ENCODE assay signal across 17 cellular contexts in genomic region chr22:46165975-46166374, GRCh38.
"Had no signal": no experiment of that assay in that cellular context is flagged by ENCODE, and none has a peak within 500 bp of the region (broad histone marks: within the 10 kb centered on the region; RNA-seq: fewer than 3 reads in every experiment).

No MANE protein-coding gene starts in this region.

- H3K4me1 Mint-ChIP-seq: neural progenitor cell had no signal

- H3K27ac Mint-ChIP-seq: activated CD4-positive, alpha-beta T cell treated with anti-CD3 and anti-CD28 coated beads, Interleukin-2, amount 10 ng/mL, durations not matched to agents 7 days and 5 days; activated CD8-positive, alpha-beta memory T cell treated with anti-CD3 and anti-CD28 coated beads, Interleukin-2, amount 10 ng/mL, durations not matched to agents 7 days and 5 days; activated CD8-positive, alpha-beta T cell treated with anti-CD3 and anti-CD28 coated beads for 36 hours; activated naive CD4-positive, alpha-beta T cell treated with anti-CD3 and anti-CD28 coated beads, Interleukin-2, amount 10 ng/mL, durations not matched to agents 7 days and 5 days; mesothelial cell of epicardium; neural progenitor cell; stimulated activated naive B cell treated with anti-CD40 and anti-IgM and Interleukin-4, amounts not matched to agents 10 μg/mL and 1 μg/mL and 100 μg/mL, for 72 hours had no signal

- DNase-seq: activated CD4-positive, alpha-beta T cell treated with anti-CD3 and anti-CD28 coated beads, Interleukin-2, amount 10 ng/mL, durations not matched to agents 7 days and 5 days; activated CD8-positive, alpha-beta memory T cell treated with anti-CD3 and anti-CD28 coated beads, Interleukin-2, amount 10 ng/mL, durations not matched to agents 7 days and 5 days; activated CD8-positive, alpha-beta T cell treated with anti-CD3 and anti-CD28 coated beads for 36 hours; activated effector memory CD4-positive, alpha-beta T cell treated with anti-CD3 and anti-CD28 coated beads, Interleukin-2, amount 50 U/mL, for 16 hours; activated naive CD4-positive, alpha-beta T cell treated with anti-CD3 and anti-CD28 coated beads, Interleukin-2, amount 10 ng/mL, durations not matched to agents 7 days and 5 days; activated T-cell treated with anti-CD3 and anti-CD28 coated beads for 4 hours; cerebellar nuclear complex; left ventricle myocardium inferior; naive thymus-derived CD8-positive, alpha-beta T cell; sigmoid colon; stimulated activated CD4-positive, alpha-beta T cell treated with anti-CD3 and anti-CD28 coated beads, Interleukin-2, amount 100 ng/mL, for 48 hours; stimulated activated CD8-positive, alpha-beta memory T cell treated with anti-CD3 and anti-CD28 coated beads, Interleukin-4, amount 100 ng/mL, for 48 hours; stimulated activated naive B cell treated with anti-CD40 and anti-IgM and Interleukin-4, amounts not matched to agents 10 μg/mL and 1 μg/mL and 100 μg/mL, for 72 hours had no signal

- H3K4me1 ChIP-seq: neural progenitor cell had no signal

- ATAC-seq: activated CD4-positive, CD25-positive, alpha-beta regulatory T cell treated with anti-CD3 and anti-CD28 coated beads, Interleukin-2, amount 50 U/mL, for 24 hours; activated CD8-positive, alpha-beta memory T cell treated with anti-CD3 and anti-CD28 coated beads, Interleukin-2, amount 10 ng/mL, durations not matched to agents 7 days and 5 days; activated CD8-positive, alpha-beta T cell treated with anti-CD3 and anti-CD28 coated beads for 36 hours; naive thymus-derived CD8-positive, alpha-beta T cell; stimulated activated naive B cell treated with anti-CD40 and anti-IgM and Interleukin-4, amounts not matched to agents 10 μg/mL and 1 μg/mL and 100 μg/mL, for 72 hours had no signal

- H3K36me3 ChIP-seq: neural progenitor cell, sigmoid colon had no signal

- H3K9me3 Mint-ChIP-seq: activated CD4-positive, alpha-beta T cell treated with anti-CD3 and anti-CD28 coated beads, Interleukin-2, amount 10 ng/mL, durations not matched to agents 7 days and 5 days; activated CD8-positive, alpha-beta T cell treated with anti-CD3 and anti-CD28 coated beads for 36 hours; activated naive CD4-positive, alpha-beta T cell treated with anti-CD3 and anti-CD28 coated beads, Interleukin-2, amount 10 ng/mL, durations not matched to agents 7 days and 5 days; naive thymus-derived CD8-positive, alpha-beta T cell; stimulated activated naive B cell treated with anti-CD40 and anti-IgM and Interleukin-4, amounts not matched to agents 10 μg/mL and 1 μg/mL and 100 μg/mL, for 72 hours had no signal

- H3K4me3 ChIP-seq: coronary artery, left ventricle myocardium inferior, neural progenitor cell, sigmoid colon had no signal

- H3K36me3 Mint-ChIP-seq: mesothelial cell of epicardium, neural progenitor cell had no signal

- H3K27me3 Mint-ChIP-seq: activated CD4-positive, alpha-beta T cell treated with anti-CD3 and anti-CD28 coated beads, Interleukin-2, amount 10 ng/mL, durations not matched to agents 7 days and 5 days; activated CD8-positive, alpha-beta memory T cell treated with anti-CD3 and anti-CD28 coated beads, Interleukin-2, amount 10 ng/mL, durations not matched to agents 7 days and 5 days; activated CD8-positive, alpha-beta T cell treated with anti-CD3 and anti-CD28 coated beads for 36 hours; activated naive CD4-positive, alpha-beta T cell treated with anti-CD3 and anti-CD28 coated beads, Interleukin-2, amount 10 ng/mL, durations not matched to agents 7 days and 5 days; naive thymus-derived CD8-positive, alpha-beta T cell; stimulated activated naive B cell treated with anti-CD40 and anti-IgM and Interleukin-4, amounts not matched to agents 10 μg/mL and 1 μg/mL and 100 μg/mL, for 72 hours had no signal

- H3K27ac ChIP-seq: coronary artery, left ventricle myocardium inferior, neural progenitor cell, sigmoid colon had no signal

- H3K9me3 ChIP-seq: sigmoid colon had no signal

- H3K27me3 ChIP-seq: neural progenitor cell, sigmoid colon had no signal

- H3K4me3 Mint-ChIP-seq: activated CD4-positive, alpha-beta T cell treated with anti-CD3 and anti-CD28 coated beads, Interleukin-2, amount 10 ng/mL, durations not matched to agents 7 days and 5 days; activated CD8-positive, alpha-beta memory T cell treated with anti-CD3 and anti-CD28 coated beads, Interleukin-2, amount 10 ng/mL, durations not matched to agents 7 days and 5 days; activated CD8-positive, alpha-beta T cell treated with anti-CD3 and anti-CD28 coated beads for 36 hours; activated naive CD4-positive, alpha-beta T cell treated with anti-CD3 and anti-CD28 coated beads, Interleukin-2, amount 10 ng/mL, durations not matched to agents 7 days and 5 days; mesothelial cell of epicardium; naive thymus-derived CD8-positive, alpha-beta T cell; neural progenitor cell; stimulated activated naive B cell treated with anti-CD40 and anti-IgM and Interleukin-4, amounts not matched to agents 10 μg/mL and 1 μg/mL and 100 μg/mL, for 72 hours had no signal
